In genomic region chr19:19010551-19010950, GRCh38 we compare ENCODE assay signal across 21 cellular contexts.
"Had no signal": no experiment of that assay in that cellular context is flagged by ENCODE, and none has a peak within 500 bp of the region (broad histone marks: within the 10 kb centered on the region; RNA-seq: fewer than 3 reads in every experiment).

No MANE protein-coding gene starts in this region.

- DNase-seq: dermis blood vessel endothelial cell; effector memory CD4-positive, alpha-beta T cell; head of caudate nucleus; kidney; naive B cell; occipital lobe; ovary; psoas muscle; sigmoid colon; stimulated activated CD4-positive, alpha-beta T cell treated with anti-CD3 and anti-CD28 coated beads, Interleukin-2, amount 100 ng/mL, for 24 hours; stimulated activated CD4-positive, alpha-beta T cell treated with anti-CD3 and anti-CD28 coated beads, Interleukin-4, amount 100 ng/mL, for 24 hours had no signal

- H3K27ac Mint-ChIP-seq: memory B cell; naive B cell; stimulated activated memory B cell treated with anti-CD40 and anti-IgM and Interleukin-4, amounts not matched to agents 10 μg/mL and 1 μg/mL and 100 μg/mL, for 72 hours; stimulated activated naive CD8-positive, alpha-beta T cell treated with anti-CD3 and anti-CD28 coated beads, Interleukin-15, Interleukin-2, amounts not matched to agents 100 ng/mL and 50 ng/mL, for 24 hours had no signal

- H3K9me3 Mint-ChIP-seq: memory B cell; naive B cell; stimulated activated memory B cell treated with anti-CD40 and anti-IgM and Interleukin-4, amounts not matched to agents 10 μg/mL and 1 μg/mL and 100 μg/mL, for 72 hours; stimulated activated naive CD8-positive, alpha-beta T cell treated with anti-CD3 and anti-CD28 coated beads, Interleukin-15, Interleukin-2, amounts not matched to agents 100 ng/mL and 50 ng/mL, for 24 hours had no signal

- H3K9me3 ChIP-seq: ovary, psoas muscle, sigmoid colon, thoracic aorta, tibial nerve, upper lobe of left lung had no signal

- ATAC-seq: left lobe of liver; psoas muscle; right cardiac atrium; stimulated activated memory B cell treated with anti-CD40 and anti-IgM and Interleukin-4, amounts not matched to agents 10 μg/mL and 1 μg/mL and 100 μg/mL, for 72 hours had no signal

- H3K27me3 ChIP-seq: ovary, sigmoid colon, tibial nerve, upper lobe of left lung had no signal

- H3K27ac ChIP-seq: coronary artery, ovary, psoas muscle, sigmoid colon, thoracic aorta, tibial nerve, upper lobe of left lung had no signal

- H3K36me3 ChIP-seq: ovary had no signal

- H3K4me3 ChIP-seq: coronary artery, lung, ovary, psoas muscle, sigmoid colon, thoracic aorta, tibial nerve, upper lobe of left lung had no signal

- H3K4me1 Mint-ChIP-seq: stimulated activated memory B cell treated with anti-CD40 and anti-IgM and Interleukin-4, amounts not matched to agents 10 μg/mL and 1 μg/mL and 100 μg/mL, for 72 hours had no signal

- H3K4me1 ChIP-seq: sigmoid colon, tibial nerve, upper lobe of left lung had no signal

- H3K27me3 Mint-ChIP-seq: memory B cell; naive B cell; stimulated activated memory B cell treated with anti-CD40 and anti-IgM and Interleukin-4, amounts not matched to agents 10 μg/mL and 1 μg/mL and 100 μg/mL, for 72 hours; stimulated activated naive CD8-positive, alpha-beta T cell treated with anti-CD3 and anti-CD28 coated beads, Interleukin-15, Interleukin-2, amounts not matched to agents 100 ng/mL and 50 ng/mL, for 24 hours had no signal

- H3K4me3 Mint-ChIP-seq: memory B cell; stimulated activated memory B cell treated with anti-CD40 and anti-IgM and Interleukin-4, amounts not matched to agents 10 μg/mL and 1 μg/mL and 100 μg/mL, for 72 hours; stimulated activated naive CD8-positive, alpha-beta T cell treated with anti-CD3 and anti-CD28 coated beads, Interleukin-15, Interleukin-2, amounts not matched to agents 100 ng/mL and 50 ng/mL, for 24 hours had no signal
